ENCODE assay signal across 8 cellular contexts in genomic region chr3:48898383-48899234, GRCh38. TPM values are rescaled to one million over a fixed set of nuclear protein-coding genes. Genes with fewer than 3 reads are reported as not detected.
DNase-seq lines count a peak whose midpoint lies in the region; ATAC-seq, FAIRE-seq and TF ChIP-seq lines count a peak whose summit lies in the region.

Gene SLC25A20 (minus strand): TSS chr3:48898882. CDS start chr3:48898794, 88 bp downstream.

- H3K4me3 ChIP-seq in A549 (peak within 1 kb of the TSS; percentile 69), choroid plexus epithelial cell (ENCODE audit: low read depth, low read length) (peak within 1 kb of the TSS; percentile 71)

- ATAC-seq in A549 (peak; percentile 97), GM18519 (IDR thresholded peaks at IDR 0.05; ENCODE audit: low FRiP score, unreplicated experiment) (peak; percentile 79), HG03045 (IDR thresholded peaks at IDR 0.05; ENCODE audit: unreplicated experiment) (peak; percentile 94)

- DNase-seq in A549 (ENCODE audit: low read depth in 1 of 2, low spot score in 1 of 2) (peak; percentile 70 to 87), NCI-H345 treated with DMSO at 0.1 percent for 48 hours (lab: John Stamatoyannopoulos, UW; ENCODE audit: unreplicated experiment) (peak; percentile 22), choroid plexus epithelial cell (ENCODE audit: low read depth) (peak; percentile 80), kidney glomerular epithelial cell (lab: John Stamatoyannopoulos, UW) (peak; percentile 78)
- DNase-seq in activated CD4-positive, alpha-beta T cell treated with anti-CD3 and anti-CD28 coated beads for 1 hour: peak; percentile 81
- DNase-seq in stimulated activated CD4-positive, alpha-beta T cell treated with anti-CD3 and anti-CD28 coated beads, Interleukin-15, amount 100 ng/mL, for 48 hours (ENCODE audit: low read depth in 2 of 2): peak; percentile 82 to 91

- CTCF ChIA-PET in A549 (lab: Yijun Ruan, JAX): interaction anchor here (1.0 to 1.7 kb wide), 2 partner anchors 20 to 159 kb away, joined by 3 read pairs; partner anchors contain the start of gene ARIH2

- H3K27ac ChIP-seq in A549: peak within 1 kb of the TSS; percentile 69 to 88

- TF ChIP-seq RAD21 in A549 (conservative IDR thresholded peaks at IDR 0.05 in 1 of 2, IDR thresholded peaks at IDR 0.05 in 1 of 2): no peak; a peak in 1 of 5 replicates

- TF ChIP-seq EP300 in A549 (IDR thresholded peaks at IDR 0.05): no peak

- TF ChIP-seq POLR2A in A549 (IDR thresholded peaks at IDR 0.05; ENCODE audit: low read length): no peak

- POLR2A ChIA-PET in A549 (lab: Yijun Ruan, JAX): interaction anchor here (1.2 to 1.7 kb wide), 2 partner anchors 20 to 51 kb away, joined by 4 to 8 read pairs; partner anchors contain the start of genes ARIH2 and PRKAR2A

- peak within 1 kb of the TSS; percentile 82 for H3K4me2 ChIP-seq in A549

- no peaks in the 10 kb centered on the region for H3K9me3 ChIP-seq in A549

- TF ChIP-seq CTCF in A549 (IDR thresholded peaks at IDR 0.05): no peak
- TF ChIP-seq CTCF in choroid plexus epithelial cell (conservative IDR thresholded peaks at IDR 0.05; ENCODE audit: low read depth, low read length): peak; percentile 16

- FAIRE-seq in A549 (lab: Jason Lieb, UNC): no peak

- WGBS in A549 (ENCODE audit: missing lambda C conversion rate): 5% methylated on average over 13 of the region's 54 CpGs

- H3K4me1 ChIP-seq in A549: peaks cover 13% of the 10 kb centered on the region

TF ChIP-seq in A549, 52 proteins besides CTCF, POLR2A, EP300 and RAD21:
- no peak for TF ChIP-seq POLR2AphosphoS2 (conservative IDR thresholded peaks at IDR 0.05; ENCODE audit: low read length)
- TF ChIP-seq REST (IDR thresholded peaks at IDR 0.05): no peak
- no peak for TF ChIP-seq TFCP2L1 (CRISPR knock-in tag; IDR thresholded peaks at IDR 0.05)
- TF ChIP-seq MAX (IDR thresholded peaks at IDR 0.05): peak; percentile 51; the same call in 1 of the 2 replicates
- TF ChIP-seq MYC (IDR thresholded peaks at IDR 0.05; ENCODE audit: borderline replicate concordance, low read length): peak; percentile 33; the same call in 1 of the 2 replicates
- no peak for TF ChIP-seq HOXA7 (CRISPR knock-in tag; IDR thresholded peaks at IDR 0.05)
- peak; percentile 100 for TF ChIP-seq ZFP36 (IDR thresholded peaks at IDR 0.05; ENCODE audit: borderline replicate concordance, partially characterized antibody)
- TF ChIP-seq HDAC2 (IDR thresholded peaks at IDR 0.05): no peak
- no peak for TF ChIP-seq MAZ (IDR thresholded peaks at IDR 0.05; ENCODE audit: borderline replicate concordance, low read depth, low read length)
- TF ChIP-seq JUN (IDR thresholded peaks at IDR 0.05): 0 out of 5 replicates have a peak, but pooled peaks of 1 of the 2 experiments have one; percentile 30
- peak; percentile 67; the same call in 1 of the 2 replicates for TF ChIP-seq KDM1A (IDR thresholded peaks at IDR 0.05; ENCODE audit: low read depth)
- TF ChIP-seq TP53 (CRISPR knock-in tag; IDR thresholded peaks at IDR 0.05): no peak
- TF ChIP-seq ZC3H11A (IDR thresholded peaks at IDR 0.05): no peak
- TF ChIP-seq CHD4 (IDR thresholded peaks at IDR 0.05; ENCODE audit: borderline replicate concordance): peak; percentile 92; the same call in 1 of the 2 replicates

RNA-seq across cellular contexts. Expression of gene SLC25A20, which starts in this region (rescaled TPM):
- polyA plus RNA-seq in A549 (2011; rRNA removed) (22.0 and 22.4 TPM in 2 replicates), A549 (2017; fragmentation: RNase III; extraction: RNeasy Plus Mini Kit Qiagen cat#74134 plus additional on column Dnase treatment) (13.1 to 14.3 TPM (median 13.5 TPM) in 3 replicates)
- polyA plus RNA-seq in A549 (2012; cell fraction: cytosol; rRNA removed): 9.6 and 9.8 TPM in 2 replicates
- polyA plus RNA-seq in A549 (2012; cell fraction: nucleus; rRNA removed): 4.5 and 6.4 TPM in 2 replicates
- 6.6 and 7.0 TPM in 2 replicates for polyA minus RNA-seq in A549 (2011; rRNA and poly(A)+ RNA removed)

Comparison
In these comparisons a context has a peak if more than half of its experiments do, and no peak if none do; other contexts are left out.
1. Peak in every context shown above with its lines: DNase-seq, ATAC-seq, H3K4me3 ChIP-seq and H3K27ac ChIP-seq.
2. DNase-seq: peak in every context shown above with its lines; median percentile 86 in stimulated activated CD4-positive, alpha-beta T cell treated with anti-CD3 and anti-CD28 coated beads, Interleukin-15, amount 100 ng/mL, for 48 hours; 81 in activated CD4-positive, alpha-beta T cell treated with anti-CD3 and anti-CD28 coated beads for 1 hour; 80 in choroid plexus epithelial cell; 78 in A549; 78 in kidney glomerular epithelial cell; 22 in NCI-H345 treated with DMSO at 0.1 percent for 48 hours.